In genomic region chr15:66221126-66221525, GRCh38 we compare ENCODE assay signal across 32 cellular contexts. TPM values are rescaled to one million over a fixed set of nuclear protein-coding genes. Genes with fewer than 3 reads are reported as not detected.
DNase-seq lines count a peak whose midpoint lies in the region; ATAC-seq and TF ChIP-seq lines count a peak whose summit lies in the region.
"Had no signal": no experiment of that assay in that cellular context is flagged by ENCODE, and none has a peak within 500 bp of the region (broad histone marks: within the 10 kb centered on the region; RNA-seq: fewer than 3 reads in every experiment).

No MANE protein-coding gene starts in this region.

- H3K36me3 ChIP-seq in heart left ventricle, result no peaks in the 10 kb centered on the region
- H3K36me3 ChIP-seq in WERI-Rb-1, result no peaks in the 10 kb centered on the region
- H3K36me3 ChIP-seq: gastrocnemius medialis, right atrium auricular region, SJCRH30, thoracic aorta, vagina had no signal

- no peak for TF ChIP-seq CTCF in heart left ventricle (IDR thresholded peaks at IDR 0.05)
- TF ChIP-seq CTCF in chondrocyte (IDR thresholded peaks at IDR 0.05), result no peak
- TF ChIP-seq CTCF in nephron (IDR thresholded peaks at IDR 0.05; ENCODE audit: unreplicated experiment in 3 of 3), result no peak
- no peak for TF ChIP-seq CTCF in HFFc6 (IDR thresholded peaks at IDR 0.05)
- TF ChIP-seq CTCF in WERI-Rb-1 (IDR thresholded peaks at IDR 0.05; ENCODE audit: low read depth, low read length), result no peak

- ATAC-seq in left ventricle myocardium superior (peak; percentile 17), heart left ventricle (no peak), HG03097 (IDR thresholded peaks at IDR 0.05; ENCODE audit: low FRiP score, unreplicated experiment) (no peak)
- ATAC-seq: activated T-cell treated with anti-CD3 and anti-CD28 coated beads, Interleukin-2, amount 50 U/mL, for 4 hours; body of pancreas; gastrocnemius medialis; stimulated activated naive CD8-positive, alpha-beta T cell treated with anti-CD3 and anti-CD28 coated beads, Interleukin-15, Interleukin-2, amounts not matched to agents 100 U/mL and 50 U/mL, for 24 hours had no signal

- intact Hi-C loops in left ventricle myocardium superior (cut with micrococcal nuclease), result no loop called here
- intact Hi-C loops in heart left ventricle (cut with DNase I), result no loop called here

- no peak overlapping the region for H3K27ac Mint-ChIP-seq in chondrocyte (ENCODE audit: unreplicated experiment)
- peak overlapping the region in 2 of 3 experiments; percentile 28 to 62 for H3K27ac Mint-ChIP-seq in nephron
- no peak overlapping the region for H3K27ac Mint-ChIP-seq in HFFc6
- H3K27ac Mint-ChIP-seq: activated CD4-positive, alpha-beta T cell treated with anti-CD3 and anti-CD28 coated beads, Interleukin-2, amount 10 ng/mL, durations not matched to agents 24 days and 14 days; CD4-positive, alpha-beta T cell; memory B cell had no signal

- H3K4me1 Mint-ChIP-seq in chondrocyte (ENCODE audit: low read depth) (peaks cover 5% of the 10 kb centered on the region), nephron (peaks cover 16% of the 10 kb centered on the region), HFFc6 (ENCODE audit: low read depth) (no peaks in the 10 kb centered on the region)
- H3K4me1 Mint-ChIP-seq: activated CD4-positive, alpha-beta T cell treated with anti-CD3 and anti-CD28 coated beads, Interleukin-2, amount 10 ng/mL, durations not matched to agents 24 days and 14 days; central memory CD8-positive, alpha-beta T cell; memory B cell had no signal

- TF ChIP-seq POLR2A in heart left ventricle (IDR thresholded peaks at IDR 0.05), result no peak

- H3K27me3 ChIP-seq in heart left ventricle, result peaks cover 0 to 15% (median 0%) of the 10 kb centered on the region in 9 donors
- H3K27me3 ChIP-seq in WERI-Rb-1 (ENCODE audit: insufficient read depth, low read depth, severe bottlenecking), result no peaks in the 10 kb centered on the region
- H3K27me3 ChIP-seq: body of pancreas, gastrocnemius medialis, right atrium auricular region, SJCRH30, vagina had no signal

- H3K9me3 Mint-ChIP-seq in chondrocyte (ENCODE audit: low read depth) (peaks cover 4% of the 10 kb centered on the region), nephron (no peaks in the 10 kb centered on the region), HFFc6 (no peaks in the 10 kb centered on the region)
- H3K9me3 Mint-ChIP-seq: activated CD4-positive, alpha-beta T cell treated with anti-CD3 and anti-CD28 coated beads, Interleukin-2, amount 10 ng/mL, durations not matched to agents 24 days and 14 days; activated T-cell treated with anti-CD3 and anti-CD28 coated beads, Interleukin-2, amount 50 U/mL, for 4 hours; CD4-positive, alpha-beta T cell; central memory CD8-positive, alpha-beta T cell; memory B cell had no signal

- H3K9me3 ChIP-seq in heart left ventricle (no peaks in the 10 kb centered on the region), WERI-Rb-1 (ENCODE audit: severe bottlenecking) (no peaks in the 10 kb centered on the region)
- H3K9me3 ChIP-seq: body of pancreas, gastrocnemius medialis, right atrium auricular region, SJCRH30, thoracic aorta, vagina had no signal

- H3K27ac ChIP-seq in heart left ventricle, result no peak overlapping the region
- H3K27ac ChIP-seq in WERI-Rb-1, result no peak overlapping the region
- H3K27ac ChIP-seq: body of pancreas, gastrocnemius medialis, HL-60, right atrium auricular region, SJCRH30, thoracic aorta, vagina, VCaP had no signal

- no peak overlapping the region for H3K4me3 ChIP-seq in heart left ventricle
- no peak overlapping the region for H3K4me3 ChIP-seq in WERI-Rb-1 (ENCODE audit: low read depth, low read length)
- H3K4me3 ChIP-seq: body of pancreas, gastrocnemius medialis, right atrium auricular region, SJCRH30, thoracic aorta, vagina had no signal

- H3K36me3 Mint-ChIP-seq in chondrocyte (ENCODE audit: low read depth) (no peaks in the 10 kb centered on the region), nephron (ENCODE audit: low read depth) (no peaks in the 10 kb centered on the region), HFFc6 (ENCODE audit: low read depth) (no peaks in the 10 kb centered on the region)
- H3K36me3 Mint-ChIP-seq: memory B cell had no signal

- DNase-seq in left ventricle myocardium superior (no peak), heart left ventricle (no peak), chondrocyte (ENCODE audit: low spot score) (peak; percentile 75), OCI-M1 (lab: John Stamatoyannopoulos, UW) (no peak), HFFc6 (no peak), WERI-Rb-1 (no peak)
- DNase-seq: activated CD4-positive, alpha-beta T cell treated with anti-CD3 and anti-CD28 coated beads, Interleukin-2, amount 10 ng/mL, durations not matched to agents 24 days and 14 days; activated naive CD4-positive, alpha-beta T cell; activated T-cell treated with anti-CD3 and anti-CD28 coated beads, Interleukin-2, amount 50 U/mL, for 4 hours; body of pancreas; CD4-positive, alpha-beta T cell; DND-41; gastrocnemius medialis; NCI-H1436 treated with DMSO at 0.1 percent for 48 hours; NCI-H2081 treated with DMSO at 0.1 percent for 48 hours; NCI-H345; NCI-H748 treated with DMSO at 0.1 percent for 48 hours; SJCRH30; stimulated activated CD4-positive, alpha-beta T cell treated with anti-CD3 and anti-CD28 coated beads, Interleukin-2, amount 100 ng/mL, for 24 hours; stimulated activated naive CD8-positive, alpha-beta T cell treated with anti-CD3 and anti-CD28 coated beads, Interleukin-15, Interleukin-2, amounts not matched to agents 100 U/mL and 50 U/mL, for 24 hours; T1000 had no signal

- WGBS in heart left ventricle, 4 donors, result 25 to 36% (median 30%) methylated on average over 9 of the region's 9 CpGs

- peaks cover 25% of the 10 kb centered on the region for H3K27me3 Mint-ChIP-seq in chondrocyte (ENCODE audit: low read depth)
- peaks cover 7% of the 10 kb centered on the region for H3K27me3 Mint-ChIP-seq in nephron (ENCODE audit: low read depth)
- H3K27me3 Mint-ChIP-seq in HFFc6 (ENCODE audit: insufficient read depth), result peaks cover 26% of the 10 kb centered on the region

- no peaks in the 10 kb centered on the region for H3K4me1 ChIP-seq in heart left ventricle
- H3K4me1 ChIP-seq: body of pancreas, gastrocnemius medialis, right atrium auricular region, SJCRH30, vagina had no signal

- H3K4me3 Mint-ChIP-seq in chondrocyte (ENCODE audit: unreplicated experiment) (no peak overlapping the region), nephron (no peak overlapping the region), HFFc6 (no peak overlapping the region)
- H3K4me3 Mint-ChIP-seq: activated CD4-positive, alpha-beta T cell treated with anti-CD3 and anti-CD28 coated beads, Interleukin-2, amount 10 ng/mL, durations not matched to agents 24 days and 14 days; activated T-cell treated with anti-CD3 and anti-CD28 coated beads, Interleukin-2, amount 50 U/mL, for 4 hours; CD4-positive, alpha-beta T cell; central memory CD8-positive, alpha-beta T cell; memory B cell had no signal

RNA-seq across cellular contexts. Expression of gene MEGF11, which starts 32.4 kb away (rescaled TPM):
- total RNA-seq in left ventricle myocardium superior (not detected), heart left ventricle (not detected), chondrocyte (not detected in 3 replicates)
- under 1 TPM in 1 of 2 donors, not detected in 1; 0.07 TPM for polyA plus RNA-seq in heart left ventricle
- not detected for total RNA-seq in HFFc6 (2021; fragmentation: NEBNext Ultra II Directional; extraction: Animal tissue kit (Norgen Biotek cat#: 25700))
- total RNA-seq: activated CD4-positive, alpha-beta T cell treated with anti-CD3 and anti-CD28 coated beads, Interleukin-2, amount 10 ng/mL, durations not matched to agents 24 days and 14 days; activated T-cell treated with anti-CD3 and anti-CD28 coated beads, Interleukin-2, amount 50 U/mL, for 4 hours; body of pancreas; CD4-positive, alpha-beta T cell; endothelial cell of umbilical vein; gastrocnemius medialis; right atrium auricular region; RPMI7951; thoracic aorta had no signal
- polyA plus RNA-seq: endothelial cell of umbilical vein had no signal

Comparison
In these comparisons a context has a peak if more than half of its experiments do, and no peak if none do; other contexts are left out.
1. H3K27ac Mint-ChIP-seq: peak in nephron (2 of 3); none in chondrocyte (single experiment) and HFFc6 (single experiment).